Comparison of ENCODE assay signal across 11 cellular contexts in genomic region chr5:96733771-96734498, GRCh38.
DNase-seq lines count a peak whose midpoint lies in the region; FAIRE-seq and TF ChIP-seq lines count a peak whose summit lies in the region.
"Had no signal": no experiment of that assay in that cellular context is flagged by ENCODE, and none has a peak within 500 bp of the region (broad histone marks: within the 10 kb centered on the region; RNA-seq: fewer than 3 reads in every experiment).

No MANE protein-coding gene starts in this region.

- H3K36me3 ChIP-seq in CD4-positive, alpha-beta memory T cell (ENCODE audit: insufficient read depth, low read length): peaks cover 28% of the 10 kb centered on the region
- H3K36me3 ChIP-seq in mesenchymal stem cell (ENCODE audit: control insufficient read depth in 1 of 2, insufficient read depth in 2 of 2, low read depth in 1 of 2, low read length in 2 of 2): peaks cover 6 to 67% of the 10 kb centered on the region in 2 experiments

- peaks cover 0 to 3% (median 0%) of the 10 kb centered on the region in 8 donors for H3K9me3 Mint-ChIP-seq in CD4-positive, alpha-beta memory T cell
- H3K9me3 Mint-ChIP-seq in IgD-negative memory B cell: no peaks in the 10 kb centered on the region
- H3K9me3 Mint-ChIP-seq in MCF 10A (ENCODE audit: unreplicated experiment): no peaks in the 10 kb centered on the region

- H3K9ac ChIP-seq in mesenchymal stem cell (ENCODE audit: low read length): no peak overlapping the region

- H2AK5ac ChIP-seq in mesenchymal stem cell (ENCODE audit: low read length, severe bottlenecking): peak overlapping the region; percentile 9

- intact Hi-C loops in CD4-positive, alpha-beta memory T cell (cut with micrococcal nuclease): no loop called here
- intact Hi-C loops in MCF 10A (cut with micrococcal nuclease): no loop called here

- no TSS peak for BruUV-seq in MCF 10A (replicated peaks; lab: Mats Ljungman, UMichigan)

- H3K4me1 Mint-ChIP-seq in CD4-positive, alpha-beta memory T cell: peaks cover 7 to 17% (median 14%) of the 10 kb centered on the region in 4 donors
- peaks cover 8 to 18% (median 17%) of the 10 kb centered on the region in 3 donors for H3K4me1 Mint-ChIP-seq in IgD-negative memory B cell
- H3K4me1 Mint-ChIP-seq in MCF 10A (ENCODE audit: insufficient read depth, unreplicated experiment): peaks cover 27% of the 10 kb centered on the region

- 74% methylated on average over 4 of the region's 7 CpGs for WGBS in mesenchymal stem cell

- no peaks in the 10 kb centered on the region for H3K9me3 ChIP-seq in CD4-positive, alpha-beta memory T cell (ENCODE audit: control insufficient read depth in 1 of 2, low read length in 2 of 2)
- no peaks in the 10 kb centered on the region for H3K9me3 ChIP-seq in mesenchymal stem cell (ENCODE audit: control insufficient read depth, low read length)
- H3K9me3 ChIP-seq: testis had no signal

- no peak overlapping the region for H3K14ac ChIP-seq in mesenchymal stem cell (ENCODE audit: low read length in 2 of 2)

- peaks cover 49 to 71% of the 10 kb centered on the region in 2 donors for H3K36me3 Mint-ChIP-seq in CD4-positive, alpha-beta memory T cell
- peaks cover 4% of the 10 kb centered on the region for H3K36me3 Mint-ChIP-seq in IgD-negative memory B cell
- peaks cover 75% of the 10 kb centered on the region for H3K36me3 Mint-ChIP-seq in MCF 10A (ENCODE audit: insufficient read depth, unreplicated experiment)

- H3K27ac ChIP-seq in CD4-positive, alpha-beta memory T cell (ENCODE audit: low read depth, low read length): no peak overlapping the region
- H3K27ac ChIP-seq in mesenchymal stem cell (ENCODE audit: low read length, poor library complexity, severe bottlenecking): no peak overlapping the region
- H3K27ac ChIP-seq: C4-2B, testis had no signal

- POLR2A ChIA-PET in CD4-positive, alpha-beta memory T cell (lab: Charles Lee; ENCODE audit: partially characterized antibody): interaction anchor here (1.3 kb wide), 1 partner anchor 13 kb away, joined by 3 read pairs; no protein-coding TSS in a partner anchor
- POLR2A ChIA-PET in MCF 10A (lab: Yijun Ruan, JAX): interaction anchor here (0.6 to 1.7 kb wide), 12 partner anchors 8 to 120 kb away, joined by 3 to 8 read pairs (median 4); no protein-coding TSS in a partner anchor

- CTCF ChIA-PET in CD4-positive, alpha-beta memory T cell (lab: Charles Lee; ENCODE audit: partially characterized antibody): interaction anchor here (0.8 to 2.3 kb wide), 4 partner anchors 9 to 120 kb away, joined by 3 to 11 read pairs (median 4); no protein-coding TSS in a partner anchor
- CTCF ChIA-PET in MCF 10A (lab: Yijun Ruan, JAX): interaction anchor here (0.6 to 2.7 kb wide), 8 partner anchors 10 to 120 kb away, joined by 3 to 17 read pairs (median 5); no protein-coding TSS in a partner anchor

- H2BK15ac ChIP-seq in mesenchymal stem cell (ENCODE audit: low read depth, poor library complexity, severe bottlenecking): no peak overlapping the region

- no peak overlapping the region for H4K8ac ChIP-seq in mesenchymal stem cell (ENCODE audit: low read length)

- H2BK12ac ChIP-seq in mesenchymal stem cell (ENCODE audit: low read length in 2 of 2): no peak overlapping the region

- H3K23ac ChIP-seq in mesenchymal stem cell (ENCODE audit: low read length in 2 of 2): no peak overlapping the region

- no peaks in the 10 kb centered on the region for H3K27me3 ChIP-seq in CD4-positive, alpha-beta memory T cell (ENCODE audit: insufficient read depth, low read length)
- H3K27me3 ChIP-seq in mesenchymal stem cell (ENCODE audit: control insufficient read depth in 1 of 2, insufficient read depth in 1 of 2, low read length in 2 of 2): no peaks in the 10 kb centered on the region
- H3K27me3 ChIP-seq: testis had no signal

- no peak overlapping the region for H3K4me2 ChIP-seq in mesenchymal stem cell (ENCODE audit: low read length, poor library complexity, severe bottlenecking)

- H4K91ac ChIP-seq in mesenchymal stem cell (ENCODE audit: low read length): no peak overlapping the region

- no peak overlapping the region for H2AFZ ChIP-seq in mesenchymal stem cell (ENCODE audit: low read depth, low read length)

- peak overlapping the region; percentile 1 to 88 (median 58) for H3K27ac Mint-ChIP-seq in CD4-positive, alpha-beta memory T cell
- H3K27ac Mint-ChIP-seq in IgD-negative memory B cell: peak overlapping the region in 2 of 3 donors; percentile 51 to 76
- H3K27ac Mint-ChIP-seq in MCF 10A (ENCODE audit: low read depth, unreplicated experiment): no peak overlapping the region

- no peaks in the 10 kb centered on the region for H3K27me3 Mint-ChIP-seq in CD4-positive, alpha-beta memory T cell
- H3K27me3 Mint-ChIP-seq in IgD-negative memory B cell (no peaks in the 10 kb centered on the region), MCF 10A (ENCODE audit: insufficient read depth, unreplicated experiment) (no peaks in the 10 kb centered on the region)

- H3K4me3 Mint-ChIP-seq in CD4-positive, alpha-beta memory T cell: peak overlapping the region in 2 of 8 donors; percentile 3 to 29
- H3K4me3 Mint-ChIP-seq in IgD-negative memory B cell (no peak overlapping the region), MCF 10A (ENCODE audit: unreplicated experiment) (no peak overlapping the region)

- H3K4me1 ChIP-seq in CD4-positive, alpha-beta memory T cell (ENCODE audit: insufficient read depth, low read length): no peaks in the 10 kb centered on the region
- H3K4me1 ChIP-seq in mesenchymal stem cell (ENCODE audit: control insufficient read depth, insufficient read depth, low read depth, low read length): no peaks in the 10 kb centered on the region
- H3K4me1 ChIP-seq: testis had no signal

- no peak overlapping the region for H3K18ac ChIP-seq in mesenchymal stem cell (ENCODE audit: low read depth in 1 of 2, low read length in 2 of 2)

- H3K79me1 ChIP-seq in mesenchymal stem cell (replicated peaks; ENCODE audit: low read length, poor library complexity, severe bottlenecking): peaks cover 17% of the 10 kb centered on the region

- H3K4ac ChIP-seq in mesenchymal stem cell (ENCODE audit: low read depth in 1 of 2, low read length in 2 of 2): no peak overlapping the region

- no peak for TF ChIP-seq CTCF in MCF 10A (IDR thresholded peaks at IDR 0.05; ENCODE audit: unreplicated experiment)

- DNase-seq in CD4-positive, alpha-beta memory T cell: no peak
- DNase-seq in MCF 10A (ENCODE audit: unreplicated experiment) (peak; percentile 85), mesenchymal stem cell (no peak), NCI-H1092 (lab: John Stamatoyannopoulos, UW) (no peak), germinal center (ENCODE audit: low spot score) (no peak), GM12891 (ENCODE audit: insufficient read length, low spot score) (no peak), cortex of kidney (lab: John Stamatoyannopoulos, UW) (no peak)
- DNase-seq: HCEC 1CT, testis had no signal

- no peak for FAIRE-seq in GM12891 (lab: Jason Lieb, UNC)

- H2BK120ac ChIP-seq in mesenchymal stem cell (ENCODE audit: low read depth, low read length): no peak overlapping the region

- no peak for TF ChIP-seq POLR2A in GM12891 (IDR thresholded peaks at IDR 0.05; ENCODE audit: low read depth, low read length)

- H2BK5ac ChIP-seq in mesenchymal stem cell (ENCODE audit: low read depth, low read length, poor library complexity, severe bottlenecking): no peak overlapping the region

- H3K4me3 ChIP-seq in CD4-positive, alpha-beta memory T cell (ENCODE audit: low read length in 2 of 2): no peak overlapping the region
- no peak overlapping the region for H3K4me3 ChIP-seq in mesenchymal stem cell (ENCODE audit: insufficient read depth in 1 of 2, low read depth in 1 of 2, low read length in 2 of 2)
- H3K4me3 ChIP-seq: testis had no signal

TF ChIP-seq in GM12891, 5 proteins besides CTCF, POLR2A, EP300 and RAD21:
- TF ChIP-seq TAF1 (IDR thresholded peaks at IDR 0.05; ENCODE audit: low read depth, low read length): no peak
- no peak for TF ChIP-seq PAX5 (IDR thresholded peaks at IDR 0.05; ENCODE audit: insufficient read depth, low read length, severe bottlenecking)
- TF ChIP-seq POLR2AphosphoS5 (IDR thresholded peaks at IDR 0.05; ENCODE audit: low read depth, low read length): no peak
- TF ChIP-seq SPI1 (IDR thresholded peaks at IDR 0.05; ENCODE audit: low read depth, low read length): no peak
TF ChIP-seq in GM12891: peak in this region for 0.
